8 cellular contexts compared by ENCODE assay signal in genomic region chr20:41390889-41391288, GRCh38. TPM values are rescaled to one million over a fixed set of nuclear protein-coding genes. Genes with fewer than 3 reads are reported as not detected.
"Had no signal": no experiment of that assay in that cellular context is flagged by ENCODE, and none has a peak within 500 bp of the region (broad histone marks: within the 10 kb centered on the region; RNA-seq: fewer than 3 reads in every experiment).

No MANE protein-coding gene starts in this region.

- H2AFZ ChIP-seq: GM23338 had no signal

- H3K27ac ChIP-seq: HL-60 had no signal

- H3K36me3 Mint-ChIP-seq: IgD-negative memory B cell had no signal

- H3K9me3 Mint-ChIP-seq: GM23338, IgD-negative memory B cell had no signal

- H3K27me3 Mint-ChIP-seq: IgD-negative memory B cell had no signal

- H3K4me3 ChIP-seq: GM23338 had no signal

- DNase-seq: H7, HCEC 1CT, KG1 had no signal

- ATAC-seq: GM23338 had no signal

- H3K4me1 Mint-ChIP-seq: IgD-negative memory B cell had no signal

- H3K27ac Mint-ChIP-seq: GM23338, IgD-negative memory B cell had no signal

- H3K4me2 ChIP-seq: GM23338 had no signal

- H3K4me3 Mint-ChIP-seq: GM23338, IgD-negative memory B cell had no signal

RNA-seq across cellular contexts. Expression of gene EMILIN3, which starts 24.3 kb away (rescaled TPM):
- total RNA-seq: H4, HT1080 had no signal
- polyA plus RNA-seq: IgD-negative memory B cell had no signal

RNA-seq across cellular contexts. Expression of gene LPIN3, which starts 50.3 kb away (rescaled TPM):
- polyA plus RNA-seq: IgD-negative memory B cell had no signal
